32 cellular contexts compared by ENCODE assay signal in genomic region chr2:170176212-170176611, GRCh38. TPM values are rescaled to one million over a fixed set of nuclear protein-coding genes. Genes with fewer than 3 reads are reported as not detected.
A peak's percentile ranks its signal among the peaks of the same experiment; 100 is the strongest.
DNase-seq lines count a peak whose midpoint lies in the region; ATAC-seq and TF ChIP-seq lines count a peak whose summit lies in the region.
"Had no signal": no experiment of that assay in that cellular context is flagged by ENCODE, and none has a peak within 500 bp of the region (broad histone marks: within the 10 kb centered on the region; RNA-seq: fewer than 3 reads in every experiment).

No MANE protein-coding gene starts in this region.

- H3K4me3 ChIP-seq in BE2C (ENCODE audit: low read depth, low read length) (no peak overlapping the region), right lobe of liver (no peak overlapping the region)
- H3K4me3 ChIP-seq: esophagus squamous epithelium, HAP-1, lung, MG63, right atrium auricular region, thoracic aorta, uterus had no signal

- ATAC-seq in WTC11 (peak; percentile 52; the same call in 1 of the 2 replicates), right lobe of liver (no peak)
- ATAC-seq: activated CD4-positive, CD25-positive, alpha-beta regulatory T cell treated with anti-CD3 and anti-CD28 coated beads, Interleukin-2, amount 50 U/mL, for 24 hours; activated T-cell treated with anti-CD3 and anti-CD28 coated beads, Interleukin-2, amount 50 U/mL, for 72 hours; stimulated activated naive CD8-positive, alpha-beta T cell treated with anti-CD3 and anti-CD28 coated beads, Interleukin-15, amount 100 ng/mL, for 72 hours had no signal

- intact Hi-C loops in right lobe of liver (cut with DNase I) = no loop called here

- H3K27me3 ChIP-seq in BE2C (no peaks in the 10 kb centered on the region), right lobe of liver (no peaks in the 10 kb centered on the region)
- H3K27me3 ChIP-seq: esophagus squamous epithelium, MG63, right atrium auricular region, uterus had no signal

- H3K9me3 ChIP-seq in BE2C (no peaks in the 10 kb centered on the region), right lobe of liver (no peaks in the 10 kb centered on the region)
- H3K9me3 ChIP-seq: esophagus squamous epithelium, HAP-1, MG63, right atrium auricular region, thoracic aorta, uterus had no signal

- no peaks in the 10 kb centered on the region for H3K27me3 Mint-ChIP-seq in WTC11 (ENCODE audit: low read depth)
- H3K27me3 Mint-ChIP-seq: activated CD4-positive, alpha-beta memory T cell treated with anti-CD3 and anti-CD28 coated beads for 36 hours; central memory CD8-positive, alpha-beta T cell; stimulated activated naive CD8-positive, alpha-beta T cell treated with anti-CD3 and anti-CD28 coated beads, Interleukin-15, amount 100 ng/mL, for 72 hours had no signal

- TF ChIP-seq CTCF in BE2C (IDR thresholded peaks at IDR 0.05; ENCODE audit: low read depth, low read length) (no peak), WTC11 (IDR thresholded peaks at IDR 0.05) (no peak), right lobe of liver (IDR thresholded peaks at IDR 0.05) (no peak)

- H3K4me1 ChIP-seq in BE2C (peaks cover 10% of the 10 kb centered on the region), right lobe of liver (no peaks in the 10 kb centered on the region)
- H3K4me1 ChIP-seq: right atrium auricular region, uterus had no signal

- no peak overlapping the region for H3K4me3 Mint-ChIP-seq in WTC11
- H3K4me3 Mint-ChIP-seq: activated CD4-positive, alpha-beta memory T cell treated with anti-CD3 and anti-CD28 coated beads for 36 hours; activated T-cell treated with anti-CD3 and anti-CD28 coated beads, Interleukin-2, amount 50 U/mL, for 72 hours; central memory CD8-positive, alpha-beta T cell; neural crest cell; stimulated activated naive CD8-positive, alpha-beta T cell treated with anti-CD3 and anti-CD28 coated beads, Interleukin-15, amount 100 ng/mL, for 72 hours had no signal

- H3K36me3 ChIP-seq in BE2C (no peaks in the 10 kb centered on the region), right lobe of liver (no peaks in the 10 kb centered on the region)
- H3K36me3 ChIP-seq: esophagus squamous epithelium, HAP-1, MG63, right atrium auricular region, thoracic aorta, uterus had no signal

- H3K27ac Mint-ChIP-seq in WTC11 = no peak overlapping the region
- H3K27ac Mint-ChIP-seq: activated CD4-positive, alpha-beta memory T cell treated with anti-CD3 and anti-CD28 coated beads for 36 hours; activated T-cell treated with anti-CD3 and anti-CD28 coated beads, Interleukin-2, amount 50 U/mL, for 72 hours had no signal

- POLR2A ChIA-PET in WTC11 (lab: Charles Lee) = no interaction called here

- H3K4me1 Mint-ChIP-seq in WTC11 = peaks cover 39% of the 10 kb centered on the region

- 66% methylated on average over 5 of the region's 6 CpGs for WGBS in right lobe of liver (ENCODE audit: insufficient coverage, low coverage, low lambda C conversion rate, missing lambda C conversion rate)

- H3K27ac ChIP-seq in right lobe of liver = no peak overlapping the region
- H3K27ac ChIP-seq: esophagus squamous epithelium, HL-60, right atrium auricular region, thoracic aorta, uterus had no signal

- DNase-seq in BE2C (peak; percentile 84), NCI-H2227 treated with DMSO at 0.1 percent for 48 hours (lab: John Stamatoyannopoulos, UW) (peak; percentile 61), WTC11 (ENCODE audit: low spot score) (no peak), left kidney (ENCODE audit: low read depth, low spot score) (peak; percentile 47), amniotic stem cell (lab: John Stamatoyannopoulos, UW) (no peak), mesenteric fat pad (ENCODE audit: low spot score) (no peak), T1000 (lab: John Stamatoyannopoulos, UW) (no peak), right lobe of liver (no peak)
- DNase-seq: activated CD4-positive, alpha-beta memory T cell treated with anti-CD3 and anti-CD28 coated beads for 36 hours; activated naive CD4-positive, alpha-beta T cell treated with Interleukin-2 at 50 U/mL for 16 hours; activated T-cell treated with anti-CD3 and anti-CD28 coated beads, Interleukin-2, amount 50 U/mL, for 72 hours; Calu3; dermis blood vessel endothelial cell; EL; esophagus squamous epithelium; foreskin melanocyte; KG1; MG63; NCI-H1105; NCI-H187 treated with DMSO at 0.1 percent for 48 hours; NCI-H2171 treated with DMSO at 0.1 percent for 48 hours; SHP77 treated with DMSO at 0.1 percent for 48 hours; stimulated activated naive CD8-positive, alpha-beta T cell treated with anti-CD3 and anti-CD28 coated beads, Interleukin-15, amount 100 ng/mL, for 72 hours; uterus had no signal

- peaks cover 12% of the 10 kb centered on the region for H3K9me3 Mint-ChIP-seq in WTC11
- H3K9me3 Mint-ChIP-seq: activated CD4-positive, alpha-beta memory T cell treated with anti-CD3 and anti-CD28 coated beads for 36 hours; activated T-cell treated with anti-CD3 and anti-CD28 coated beads, Interleukin-2, amount 50 U/mL, for 72 hours; central memory CD8-positive, alpha-beta T cell; neural crest cell; stimulated activated naive CD8-positive, alpha-beta T cell treated with anti-CD3 and anti-CD28 coated beads, Interleukin-15, amount 100 ng/mL, for 72 hours had no signal

- no peak for TF ChIP-seq POLR2A in right lobe of liver (IDR thresholded peaks at IDR 0.05)

- CTCF ChIA-PET in WTC11 (lab: Charles Lee) = interaction anchor here (0.6 kb wide), 1 partner anchor 58 kb away, joined by 3 read pairs; no protein-coding TSS in a partner anchor

- H3K36me3 Mint-ChIP-seq in WTC11 = 0 out of 2 replicates have a peak, but pooled peaks cover 4% of the 10 kb centered on the region
- H3K36me3 Mint-ChIP-seq: activated CD4-positive, alpha-beta memory T cell treated with anti-CD3 and anti-CD28 coated beads for 36 hours had no signal

TF ChIP-seq in WTC11, 78 proteins besides CTCF, POLR2A, EP300 and RAD21 (continues in another document):
- TF ChIP-seq ZNF512 (CRISPR knock-in tag; IDR thresholded peaks at IDR 0.05; ENCODE audit: borderline replicate concordance) (no peak), TEAD1 (CRISPR knock-in tag; IDR thresholded peaks at IDR 0.05) (no peak), JUN (CRISPR knock-in tag; IDR thresholded peaks at IDR 0.05) (no peak), CREM (CRISPR knock-in tag; IDR thresholded peaks at IDR 0.05) (no peak), CREB1 (CRISPR knock-in tag; IDR thresholded peaks at IDR 0.05) (no peak), ZNF281 (CRISPR knock-in tag; IDR thresholded peaks at IDR 0.05) (no peak)

RNA-seq across cellular contexts. Expression of gene MYO3B, which starts 1.7 kb away (rescaled TPM):
- polyA plus RNA-seq in BE2C (2012; ENCODE audit: insufficient read depth, insufficient read length, low read depth) = not detected
- total RNA-seq in WTC11 (2021) (0.44 to 0.62 TPM (median 0.50 TPM) in 3 replicates), mesenteric fat pad (not detected), right lobe of liver (under 1 TPM in 2 of 6 experiments, not detected in 4; 0.18 to 0.25 TPM)
- total RNA-seq: dermis blood vessel endothelial cell, neural crest cell, right atrium auricular region, thoracic aorta had no signal

Comparison
In these comparisons a context has a peak if more than half of its experiments do, and no peak if none do; other contexts are left out.
1. DNase-seq: peak in BE2C (single experiment), NCI-H2227 treated with DMSO at 0.1 percent for 48 hours (single experiment) and left kidney (single experiment); none in WTC11 (single experiment), amniotic stem cell (single experiment), mesenteric fat pad (single experiment), T1000 (single experiment) and right lobe of liver (0 of 3).